In genomic region chr10:69553328-69553727, GRCh38 we compare ENCODE assay signal across 39 cellular contexts. TPM values are rescaled to one million over a fixed set of nuclear protein-coding genes. Genes with fewer than 3 reads are reported as not detected.
"Had no signal": no experiment of that assay in that cellular context is flagged by ENCODE, and none has a peak within 500 bp of the region (broad histone marks: within the 10 kb centered on the region; RNA-seq: fewer than 3 reads in every experiment).

No MANE protein-coding gene starts in this region.

- FAIRE-seq: astrocyte, bronchial epithelial cell had no signal

- H3K36me3 ChIP-seq: adrenal gland, ascending aorta, brain microvascular endothelial cell, breast epithelium, cardiac muscle cell had no signal

- H3K27ac ChIP-seq: adrenal gland, ascending aorta, body of pancreas, brain microvascular endothelial cell, breast epithelium, cardiac muscle cell had no signal

- H3K27me3 ChIP-seq: adrenal gland, ascending aorta, body of pancreas, brain microvascular endothelial cell had no signal

- H3K4me3 ChIP-seq: adrenal gland, ascending aorta, body of pancreas, breast epithelium, cardiac muscle cell had no signal

- ATAC-seq: activated naive CD4-positive, alpha-beta T cell treated with anti-CD3 and anti-CD28 coated beads, Interleukin-2, amount 50 U/mL, for 72 hours; activated naive CD8-positive, alpha-beta T cell treated with anti-CD3 and anti-CD28 coated beads, Interleukin-2, amount 50 U/mL, for 24 hours; activated T-cell treated with anti-CD3 and anti-CD28 coated beads, Interleukin-2, amount 50 U/mL, for 4 hours; activated T-cell treated with anti-CD3 and anti-CD28 coated beads, Interleukin-2, amount 50 U/mL, for 72 hours; activated T-helper 17 cell treated with anti-CD3 and anti-CD28 coated beads, Interleukin-2, amount 50 U/mL, for 72 hours; body of pancreas had no signal

- H3K4me1 ChIP-seq: adrenal gland, ascending aorta, body of pancreas, breast epithelium had no signal

- DNase-seq: activated effector memory CD4-positive, alpha-beta T cell treated with anti-CD3 and anti-CD28 coated beads, Interleukin-2, amount 50 U/mL, for 16 hours; activated effector memory CD4-positive, alpha-beta T cell treated with Interleukin-2 at 50 U/mL for 16 hours; activated gamma-delta T cell; activated gamma-delta T cell treated with Interleukin-2 at 50 U/mL for 16 hours; activated naive CD4-positive, alpha-beta T cell; activated naive CD4-positive, alpha-beta T cell treated with anti-CD3 and anti-CD28 coated beads for 36 hours; activated naive CD4-positive, alpha-beta T cell treated with anti-CD3 and anti-CD28 coated beads, Interleukin-2, amount 10 ng/mL, durations not matched to agents 7 days and 5 days; activated naive CD4-positive, alpha-beta T cell treated with anti-CD3 and anti-CD28 coated beads, Interleukin-2, amount 50 U/mL, for 16 hours; activated naive CD4-positive, alpha-beta T cell treated with Interleukin-2 at 50 U/mL for 16 hours; activated naive CD8-positive, alpha-beta T cell treated with anti-CD3 and anti-CD28 coated beads for 36 hours; activated naive CD8-positive, alpha-beta T cell treated with anti-CD3 and anti-CD28 coated beads, Interleukin-2, amount 10 ng/mL, durations not matched to agents 7 days and 5 days; activated naive CD8-positive, alpha-beta T cell treated with anti-CD3 and anti-CD28 coated beads, Interleukin-2, amount 50 U/mL, for 24 hours; activated T-cell treated with anti-CD3 and anti-CD28 coated beads, Interleukin-2, amount 50 U/mL, for 1 hour; activated T-cell treated with anti-CD3 and anti-CD28 coated beads, Interleukin-2, amount 50 U/mL, for 24 hours; activated T-cell treated with anti-CD3 and anti-CD28 coated beads, Interleukin-2, amount 50 U/mL, for 4 hours; activated T-cell treated with anti-CD3 and anti-CD28 coated beads, Interleukin-2, amount 50 U/mL, for 48 hours; activated T-cell treated with anti-CD3 and anti-CD28 coated beads, Interleukin-2, amount 50 U/mL, for 72 hours; adrenal gland; amniotic stem cell; amygdala; anterior cingulate cortex; body of pancreas; brain microvascular endothelial cell; caudate nucleus; central memory CD4-positive, alpha-beta T cell; cerebellar nuclear complex had no signal

RNA-seq across cellular contexts. Expression of gene NEUROG3, which starts 19.9 kb away (rescaled TPM):
- total RNA-seq: activated naive CD4-positive, alpha-beta T cell treated with anti-CD3 and anti-CD28 coated beads for 36 hours; activated T-cell treated with anti-CD3 and anti-CD28 coated beads, Interleukin-2, amount 50 U/mL, for 4 hours; activated T-helper 1 cell treated with anti-CD3 and anti-CD28 coated beads, Interleukin-12 subunit alpha, Interleukin-12 subunit beta, Interleukin-2, Interleukin-4 antibody, amounts not matched to agents 30 ng/mL and 10 ng/mL and 1 ng/mL, durations not matched to agents 14 hours and 24 hours and 36 hours; activated T-helper 2 cell treated with anti-CD3 and anti-CD28 coated beads, Interferon-gamma antibody, Interleukin-2, Interleukin-4, amounts not matched to agents 10 μg/mL and 5 μg/mL and 100 μg/mL, durations not matched to agents 14 hours and 24 hours and 36 hours; aorta; ascending aorta; astrocyte; body of pancreas; breast epithelium; bronchial epithelial cell; cardiac muscle cell; cardiac septum; cerebellum; chondrocyte had no signal
- polyA plus RNA-seq: cardiac muscle cell had no signal
